ENCODE assay signal across 1 cellular context in genomic region chr14:77415403-77416030, GRCh38. TPM values are rescaled to one million over a fixed set of nuclear protein-coding genes. Genes with fewer than 3 reads are reported as not detected.
"Had no signal": no experiment of that assay in that cellular context is flagged by ENCODE, and none has a peak within 500 bp of the region (broad histone marks: within the 10 kb centered on the region; RNA-seq: fewer than 3 reads in every experiment).

No MANE protein-coding gene starts in this region.

RNA-seq across cellular contexts. Expression of gene NOXRED1, which starts 7.8 kb away (rescaled TPM):
- total RNA-seq: vagina had no signal

RNA-seq across cellular contexts. Expression of gene SAMD15, which starts 38.3 kb away (rescaled TPM):
- total RNA-seq: vagina had no signal
